Comparison of ENCODE assay signal across 24 cellular contexts in the genomic region with DNA sequence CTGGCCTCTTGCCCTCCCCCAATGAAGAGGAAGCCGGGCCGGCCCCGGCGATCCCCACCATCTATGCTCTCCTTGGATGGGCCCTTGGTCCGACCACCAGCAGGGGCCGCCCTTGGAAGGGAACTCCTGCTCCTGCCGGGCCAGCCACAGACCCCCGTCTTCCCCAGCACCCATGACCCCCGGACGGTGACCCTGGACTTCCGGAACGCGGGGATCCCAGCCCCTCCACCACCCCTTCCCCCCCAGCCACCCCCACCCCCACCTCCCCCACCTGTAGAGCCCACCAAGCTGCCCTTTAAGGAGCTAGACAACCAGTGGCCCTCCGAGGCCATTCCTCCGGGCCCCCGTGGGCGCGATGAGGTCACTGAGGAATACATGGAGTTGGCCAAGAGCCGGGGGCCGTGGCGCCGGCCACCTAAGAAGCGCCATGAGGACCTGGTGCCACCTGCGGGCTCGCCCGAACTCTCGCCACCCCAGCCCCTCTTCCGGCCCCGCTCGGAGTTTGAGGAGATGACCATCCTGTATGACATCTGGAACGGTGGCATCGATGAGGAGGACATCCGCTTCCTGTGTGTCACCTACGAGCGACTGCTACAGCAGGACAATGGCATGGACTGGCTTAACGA. TPM values are rescaled to one million over a fixed set of nuclear protein-coding genes. Genes with fewer than 3 reads are reported as not detected.
DNase-seq lines count a peak whose midpoint lies in the region; ATAC-seq, FAIRE-seq and TF ChIP-seq lines count a peak whose summit lies in the region.
"Had no signal": no experiment of that assay in that cellular context is flagged by ENCODE, and none has a peak within 500 bp of the region (broad histone marks: within the 10 kb centered on the region; RNA-seq: fewer than 3 reads in every experiment).

No MANE protein-coding gene starts in this region.

- H3K36me3 Mint-ChIP-seq in GM23338 (ENCODE audit: low read depth) (peaks cover 44% of the 10 kb centered on the region), chondrocyte (ENCODE audit: low read depth) (peaks cover 22% of the 10 kb centered on the region)
- H3K36me3 Mint-ChIP-seq: natural killer cell had no signal

- H3K9me3 Mint-ChIP-seq in GM23338 = no peaks in the 10 kb centered on the region
- H3K9me3 Mint-ChIP-seq in chondrocyte (ENCODE audit: low read depth) = no peaks in the 10 kb centered on the region
- H3K9me3 Mint-ChIP-seq: activated B cell treated with CpG ODN at 0.5 μM for 24 hours; activated T-cell treated with anti-CD3 and anti-CD28 coated beads, Interleukin-2, amount 50 U/mL, for 24 hours; natural killer cell had no signal

- no peak for FAIRE-seq in HepG2 (lab: Jason Lieb, UNC)
- FAIRE-seq: GM18507 had no signal

- H3K4me3 ChIP-seq in AG04449 (ENCODE audit: low read depth, low read length) (no peak overlapping the region), GM23338 (no peak overlapping the region), HepG2 (replicated peaks in 1 of 3; ENCODE audit: insufficient read depth in 1 of 3, low read depth in 2 of 3, low read length in 3 of 3) (no peak overlapping the region)
- H3K4me3 ChIP-seq: SJCRH30 had no signal

- no peak for TF ChIP-seq EP300 in HepG2 (IDR thresholded peaks at IDR 0.05; ENCODE audit: low read depth in 2 of 2, low read length in 2 of 2)
- TF ChIP-seq EP300 in HepG2 (CRISPR knock-in tag; IDR thresholded peaks at IDR 0.05; ENCODE audit: borderline replicate concordance) = no peak

- H4K20me1 ChIP-seq in GM23338 (replicated peaks; ENCODE audit: insufficient read depth) (no peaks in the 10 kb centered on the region; the same call in 1 of the 2 replicates), HepG2 (ENCODE audit: insufficient read depth, low read length) (no peaks in the 10 kb centered on the region)

- CTCF ChIA-PET in AG04449 (lab: Yijun Ruan, JAX) (interaction anchor here (0.9 to 7.4 kb wide), 6 partner anchors 11 to 38 kb away, joined by 3 to 61 read pairs (median 20); a partner anchor contains a TSS), HepG2 (lab: Yijun Ruan, JAX; ENCODE audit: low intra/inter-chr PET ratio, low total read pairs) (interaction anchor here (1.2 kb wide), 1 partner anchor 65 kb away, joined by 6 read pairs; a partner anchor contains a TSS)

- H3K36me3 ChIP-seq in GM23338 (ENCODE audit: insufficient read depth) (no peaks in the 10 kb centered on the region; the same call in 1 of the 2 replicates), HepG2 (replicated peaks in 1 of 2; ENCODE audit: control insufficient read depth in 1 of 2, insufficient read depth in 2 of 2, low read length in 2 of 2) (peaks cover 23 to 42% of the 10 kb centered on the region in 2 experiments)

- H3K79me2 ChIP-seq in GM23338 (replicated peaks; ENCODE audit: insufficient read depth) (no peaks in the 10 kb centered on the region), HepG2 (ENCODE audit: insufficient read depth, low read length) (no peaks in the 10 kb centered on the region)

- POLR2A ChIA-PET in AG04449 (lab: Yijun Ruan, JAX) (interaction anchor here (0.7 kb wide), 1 partner anchor 21 kb away, joined by 4 read pairs; no protein-coding TSS in a partner anchor), HepG2 (lab: Yijun Ruan, JAX) (interaction anchor here (1.2 kb wide), 1 partner anchor 29 kb away, joined by 4 read pairs; no protein-coding TSS in a partner anchor)

- no peaks in the 10 kb centered on the region for H3K9me2 ChIP-seq in GM23338 (ENCODE audit: insufficient read depth)

- TF ChIP-seq CTCF in AG04449 (IDR thresholded peaks at IDR 0.05; ENCODE audit: insufficient read depth, low read length, missing control alignments) = peak; percentile 12
- TF ChIP-seq CTCF in GM23338 (conservative IDR thresholded peaks at IDR 0.05; ENCODE audit: low read depth in 2 of 2) = peak in 1 of 2 experiments; percentile 65; a peak in 2 of 4 replicates
- peak; percentile 29 for TF ChIP-seq CTCF in chondrocyte (IDR thresholded peaks at IDR 0.05)
- TF ChIP-seq CTCF in HepG2 (CRISPR knock-in tag; IDR thresholded peaks at IDR 0.05) = peak; percentile 54

- intact Hi-C loops in HepG2 (cut with micrococcal nuclease; ENCODE audit: unreplicated experiment) = no loop called here

- peak; percentile 73 for ATAC-seq in GM23338
- peak; percentile 61 for ATAC-seq in HepG2
- ATAC-seq: activated CD8-positive, alpha-beta T cell treated with anti-CD3 and anti-CD28 coated beads, Interleukin-2, amount 10 ng/mL, durations not matched to agents 7 days and 5 days had no signal

- WGBS in HepG2 (ENCODE audit: low lambda C conversion rate) = 95% methylated on average over 23 of the region's 36 CpGs

- no peaks in the 10 kb centered on the region; the same call in 2 of the 3 replicates for H3K4me1 Mint-ChIP-seq in GM23338
- H3K4me1 Mint-ChIP-seq in chondrocyte (ENCODE audit: low read depth) = no peaks in the 10 kb centered on the region
- H3K4me1 Mint-ChIP-seq: activated B cell treated with CpG ODN at 0.5 μM for 24 hours had no signal

- no TSS peak for BruUV-seq in HepG2 (replicated peaks; lab: Mats Ljungman, UMichigan)

- no peak for TF ChIP-seq RAD21 in HepG2 (CRISPR knock-in tag; IDR thresholded peaks at IDR 0.05)

- H3K27me3 ChIP-seq in GM23338 (ENCODE audit: insufficient read depth) (no peaks in the 10 kb centered on the region), HepG2 (ENCODE audit: control insufficient read depth in 1 of 2, insufficient read depth in 2 of 2, low read length in 2 of 2) (no peaks in the 10 kb centered on the region)
- H3K27me3 ChIP-seq: SJCRH30 had no signal

- no peak for TF ChIP-seq POLR2A in HepG2 (IDR thresholded peaks at IDR 0.05; ENCODE audit: insufficient read depth in 1 of 2, low read depth in 2 of 2, low read length in 2 of 2)

- H3K4me2 ChIP-seq in GM23338 = no peak overlapping the region
- no peak overlapping the region for H3K4me2 ChIP-seq in HepG2 (ENCODE audit: low read depth, low read length)

- H3F3A ChIP-seq in GM23338 (replicated peaks; ENCODE audit: low read depth) = 0 out of 2 replicates have a peak, but pooled peaks cover 3% of the 10 kb centered on the region

- H3K27me3 Mint-ChIP-seq in GM23338 (ENCODE audit: insufficient read depth, low read depth, poor library complexity) (no peaks in the 10 kb centered on the region), chondrocyte (ENCODE audit: low read depth) (no peaks in the 10 kb centered on the region)
- H3K27me3 Mint-ChIP-seq: activated B cell treated with CpG ODN at 0.5 μM for 24 hours; activated T-cell treated with anti-CD3 and anti-CD28 coated beads, Interleukin-2, amount 50 U/mL, for 24 hours; progenitor cell of endocrine pancreas had no signal

- in situ Hi-C loops in HepG2 (cut with HindIII; ENCODE audit: extremely low pct_ligation_motif_present, low pct_unique_long_range_greater_than_20kb) = no loop called here

- H3K4me1 ChIP-seq in GM23338 (ENCODE audit: insufficient read depth) (no peaks in the 10 kb centered on the region), HepG2 (ENCODE audit: insufficient read depth, low read length) (no peaks in the 10 kb centered on the region)
- H3K4me1 ChIP-seq: SJCRH30 had no signal

- DNase-seq in AG04449 (ENCODE audit: low read depth, low spot score) (no peak), GM23338 (ENCODE audit: low spot score) (peak; percentile 40), chondrocyte (ENCODE audit: low spot score) (no peak), HepG2 (ENCODE audit: low spot score) (no peak), cerebellar cortex (ENCODE audit: low spot score) (no peak), NCI-H524 (lab: John Stamatoyannopoulos, UW) (no peak)
- DNase-seq in NK-92 treated with Interleukin-12 subunit alpha and Interleukin-12 subunit beta, amount 100 ng/mL, for 24 hours (lab: John Stamatoyannopoulos, UW) = no peak
- DNase-seq in stimulated activated CD4-positive, alpha-beta T cell treated with anti-CD3 and anti-CD28 coated beads, Interleukin-4, amount 100 ng/mL, for 4 hours = no peak
- DNase-seq: activated B cell treated with CpG ODN at 0.5 μM for 24 hours; activated CD8-positive, alpha-beta T cell treated with anti-CD3 and anti-CD28 coated beads, Interleukin-2, amount 10 ng/mL, durations not matched to agents 7 days and 5 days; activated naive CD4-positive, alpha-beta T cell treated with Interleukin-2 at 50 U/mL for 16 hours; activated T-cell treated with anti-CD3 and anti-CD28 coated beads, Interleukin-2, amount 50 U/mL, for 24 hours; GOT3; kidney glomerular epithelial cell; natural killer cell; NCI-H1417 treated with DMSO at 0.1 percent for 48 hours; NCI-H526; SJCRH30 had no signal

- H2AFZ ChIP-seq in GM23338 (no peak overlapping the region), HepG2 (ENCODE audit: low read length) (no peak overlapping the region)

- H3K9ac ChIP-seq in HepG2 (ENCODE audit: insufficient read depth, low read depth, low read length) = no peak overlapping the region

- H3K27ac ChIP-seq in GM23338 (ENCODE audit: low read depth) = no peak overlapping the region
- no peak overlapping the region for H3K27ac ChIP-seq in HepG2 (ENCODE audit: extremely low read length, insufficient read depth, low read length)
- H3K27ac ChIP-seq: SJCRH30 had no signal

- H3K27ac Mint-ChIP-seq in GM23338 = no peak overlapping the region
- H3K27ac Mint-ChIP-seq in chondrocyte (ENCODE audit: unreplicated experiment) = no peak overlapping the region
- H3K27ac Mint-ChIP-seq: activated B cell treated with CpG ODN at 0.5 μM for 24 hours; activated CD8-positive, alpha-beta T cell treated with anti-CD3 and anti-CD28 coated beads, Interleukin-2, amount 10 ng/mL, durations not matched to agents 7 days and 5 days; natural killer cell; progenitor cell of endocrine pancreas had no signal

- H3K4me3 Mint-ChIP-seq in GM23338 (no peak overlapping the region), chondrocyte (ENCODE audit: unreplicated experiment) (no peak overlapping the region)
- H3K4me3 Mint-ChIP-seq: activated B cell treated with CpG ODN at 0.5 μM for 24 hours; activated CD8-positive, alpha-beta T cell treated with anti-CD3 and anti-CD28 coated beads, Interleukin-2, amount 10 ng/mL, durations not matched to agents 7 days and 5 days; activated T-cell treated with anti-CD3 and anti-CD28 coated beads, Interleukin-2, amount 50 U/mL, for 24 hours; natural killer cell had no signal

- no peaks in the 10 kb centered on the region for H3K9me3 ChIP-seq in HepG2 (ENCODE audit: low read length)
- H3K9me3 ChIP-seq: SJCRH30 had no signal

RNA-seq across cellular contexts. Expression of a gene that starts 19.4 kb away (rescaled TPM):
- total RNA-seq in GM23338 (2014; rRNA removed; shearing (Covaris generic)) = 8.7 and 8.9 TPM in 2 replicates
- 3.1 and 3.4 TPM in 2 replicates for polyA plus RNA-seq in GM23338 (2016; fragmentation: Nextera tagmentation; extraction: Ambion mirVana)
- total RNA-seq in chondrocyte = 18.8 to 19.7 TPM (median 19.4 TPM) in 3 replicates
- 1.4 and 1.8 TPM in 2 replicates for total RNA-seq in HepG2 (2016; rRNA removed; fragmentation: Illumina TruSeq; extraction: Trizol)
- total RNA-seq in HepG2 (2016; cell fraction: cytosol; rRNA removed; fragmentation: Illumina TruSeq; extraction: Trizol; ENCODE audit: low read depth) = 0.40 and 0.44 TPM in 2 replicates
- total RNA-seq in HepG2 (2016; cell fraction: insoluble cytoplasmic fraction; rRNA removed; fragmentation: Illumina TruSeq; extraction: Trizol) = 1.3 TPM in 2 replicates
- 1.3 and 1.4 TPM in 2 replicates for total RNA-seq in HepG2 (2016; cell fraction: membrane; rRNA removed; fragmentation: Illumina TruSeq; extraction: Trizol)
- 2.7 and 3.3 TPM in 2 replicates for total RNA-seq in HepG2 (2016; cell fraction: nucleus; rRNA removed; fragmentation: Illumina TruSeq; extraction: Trizol)
- polyA plus RNA-seq in HepG2 (2011; rRNA removed) = 1.1 and 1.3 TPM in 2 replicates
- polyA plus RNA-seq in HepG2 (2011; cell fraction: cytosol; rRNA removed) = 0.43 and 0.51 TPM in 2 replicates
- 9.3 TPM in 2 replicates for polyA plus RNA-seq in HepG2 (2011; cell fraction: nucleus; rRNA removed)
- 4.2 and 6.2 TPM in 2 replicates for polyA plus RNA-seq in HepG2 (2012)
- 0.32 and 0.34 TPM in 2 replicates for polyA plus RNA-seq in HepG2 (2016; cell fraction: cytosol; fragmentation: Illumina TruSeq; extraction: Trizol; ENCODE audit: low read depth)
- polyA plus RNA-seq in HepG2 (2016; cell fraction: insoluble cytoplasmic fraction; fragmentation: Illumina TruSeq; extraction: Trizol; ENCODE audit: low read depth) = 2.6 and 3.8 TPM in 2 replicates
- polyA plus RNA-seq in HepG2 (2016; cell fraction: membrane; fragmentation: Illumina TruSeq; extraction: Trizol; ENCODE audit: low read depth) = 0.70 and 0.76 TPM in 2 replicates
- polyA plus RNA-seq in HepG2 (2016; cell fraction: nucleus; fragmentation: Illumina TruSeq; extraction: Trizol; ENCODE audit: insufficient read depth, low read depth) = 16.0 and 18.9 TPM in 2 replicates
- 2.1 and 4.2 TPM in 2 replicates for polyA minus RNA-seq in HepG2 (2011; rRNA and poly(A)+ RNA removed; ENCODE audit: low replicate concordance)
- polyA minus RNA-seq in HepG2 (2011; cell fraction: cytosol; rRNA and poly(A)+ RNA removed) = 1.8 and 2.5 TPM in 2 replicates
- 3.6 and 4.4 TPM in 2 replicates for polyA minus RNA-seq in HepG2 (2011; cell fraction: nucleus; rRNA and poly(A)+ RNA removed)

RNA-seq across cellular contexts. Expression of a gene that starts 29.7 kb away (rescaled TPM):
- total RNA-seq in GM23338 (2014; rRNA removed; shearing (Covaris generic)) = 31.9 and 53.4 TPM in 2 replicates
- polyA plus RNA-seq in GM23338 (2016; fragmentation: Nextera tagmentation; extraction: Ambion mirVana) (8.7 and 10.5 TPM in 2 replicates), HepG2 (2011; rRNA removed) (31.3 and 32.2 TPM in 2 replicates)
- total RNA-seq in chondrocyte (9.6 to 14.1 TPM (median 10.8 TPM) in 3 replicates), HepG2 (2016; rRNA removed; fragmentation: Illumina TruSeq; extraction: Trizol) (11.0 and 14.6 TPM in 2 replicates)
- 10.8 and 12.5 TPM in 2 replicates for total RNA-seq in HepG2 (2016; cell fraction: cytosol; rRNA removed; fragmentation: Illumina TruSeq; extraction: Trizol; ENCODE audit: low read depth)
- total RNA-seq in HepG2 (2016; cell fraction: insoluble cytoplasmic fraction; rRNA removed; fragmentation: Illumina TruSeq; extraction: Trizol) = 9.8 and 14.8 TPM in 2 replicates
- total RNA-seq in HepG2 (2016; cell fraction: membrane; rRNA removed; fragmentation: Illumina TruSeq; extraction: Trizol) = 18.2 and 24.9 TPM in 2 replicates
- total RNA-seq in HepG2 (2016; cell fraction: nucleus; rRNA removed; fragmentation: Illumina TruSeq; extraction: Trizol) = 14.1 and 17.3 TPM in 2 replicates
- 28.4 and 38.7 TPM in 2 replicates for polyA plus RNA-seq in HepG2 (2011; cell fraction: cytosol; rRNA removed)
- polyA plus RNA-seq in HepG2 (2011; cell fraction: nucleus; rRNA removed) = 37.5 and 40.2 TPM in 2 replicates
- polyA plus RNA-seq in HepG2 (2012) = 10.8 and 12.9 TPM in 2 replicates
- polyA plus RNA-seq in HepG2 (2016; cell fraction: cytosol; fragmentation: Illumina TruSeq; extraction: Trizol; ENCODE audit: low read depth) = 19.8 and 23.7 TPM in 2 replicates
- 19.7 and 25.0 TPM in 2 replicates for polyA plus RNA-seq in HepG2 (2016; cell fraction: insoluble cytoplasmic fraction; fragmentation: Illumina TruSeq; extraction: Trizol; ENCODE audit: low read depth)
- polyA plus RNA-seq in HepG2 (2016; cell fraction: membrane; fragmentation: Illumina TruSeq; extraction: Trizol; ENCODE audit: low read depth) = 27.0 and 27.4 TPM in 2 replicates
- 24.9 and 31.1 TPM in 2 replicates for polyA plus RNA-seq in HepG2 (2016; cell fraction: nucleus; fragmentation: Illumina TruSeq; extraction: Trizol; ENCODE audit: insufficient read depth, low read depth)
- 46.1 and 174 TPM in 2 replicates for polyA minus RNA-seq in HepG2 (2011; rRNA and poly(A)+ RNA removed; ENCODE audit: low replicate concordance)
- 32.2 and 38.9 TPM in 2 replicates for polyA minus RNA-seq in HepG2 (2011; cell fraction: cytosol; rRNA and poly(A)+ RNA removed)
- 32.4 and 35.6 TPM in 2 replicates for polyA minus RNA-seq in HepG2 (2011; cell fraction: nucleus; rRNA and poly(A)+ RNA removed)

RNA-seq across cellular contexts. Expression of a gene that starts 35.4 kb away (rescaled TPM):
- total RNA-seq in GM23338 (2014; rRNA removed; shearing (Covaris generic)) = not detected in 2 replicates
- 0.21 TPM in 1 of 2 replicates, not detected in the other for polyA plus RNA-seq in GM23338 (2016; fragmentation: Nextera tagmentation; extraction: Ambion mirVana)
- total RNA-seq in chondrocyte = not detected in 3 replicates
- total RNA-seq in HepG2 (2016; rRNA removed; fragmentation: Illumina TruSeq; extraction: Trizol) = 120 and 138 TPM in 2 replicates
- total RNA-seq in HepG2 (2016; cell fraction: cytosol; rRNA removed; fragmentation: Illumina TruSeq; extraction: Trizol; ENCODE audit: low read depth) = 101 and 114 TPM in 2 replicates
- total RNA-seq in HepG2 (2016; cell fraction: insoluble cytoplasmic fraction; rRNA removed; fragmentation: Illumina TruSeq; extraction: Trizol) = 120 and 121 TPM in 2 replicates
- total RNA-seq in HepG2 (2016; cell fraction: membrane; rRNA removed; fragmentation: Illumina TruSeq; extraction: Trizol) = 212 and 224 TPM in 2 replicates
- total RNA-seq in HepG2 (2016; cell fraction: nucleus; rRNA removed; fragmentation: Illumina TruSeq; extraction: Trizol) = 62.9 and 70.7 TPM in 2 replicates
- 195 and 197 TPM in 2 replicates for polyA plus RNA-seq in HepG2 (2011; rRNA removed)
- polyA plus RNA-seq in HepG2 (2011; cell fraction: cytosol; rRNA removed) = 257 and 265 TPM in 2 replicates
- 119 and 130 TPM in 2 replicates for polyA plus RNA-seq in HepG2 (2011; cell fraction: nucleus; rRNA removed)
- polyA plus RNA-seq in HepG2 (2012) = 157 and 186 TPM in 2 replicates
- 191 and 212 TPM in 2 replicates for polyA plus RNA-seq in HepG2 (2016; cell fraction: cytosol; fragmentation: Illumina TruSeq; extraction: Trizol; ENCODE audit: low read depth)
- 130 and 165 TPM in 2 replicates for polyA plus RNA-seq in HepG2 (2016; cell fraction: insoluble cytoplasmic fraction; fragmentation: Illumina TruSeq; extraction: Trizol; ENCODE audit: low read depth)
- polyA plus RNA-seq in HepG2 (2016; cell fraction: membrane; fragmentation: Illumina TruSeq; extraction: Trizol; ENCODE audit: low read depth) = 312 and 339 TPM in 2 replicates
- 122 and 126 TPM in 2 replicates for polyA plus RNA-seq in HepG2 (2016; cell fraction: nucleus; fragmentation: Illumina TruSeq; extraction: Trizol; ENCODE audit: insufficient read depth, low read depth)
- 5.0 and 114 TPM in 2 replicates for polyA minus RNA-seq in HepG2 (2011; rRNA and poly(A)+ RNA removed; ENCODE audit: low replicate concordance)
- polyA minus RNA-seq in HepG2 (2011; cell fraction: cytosol; rRNA and poly(A)+ RNA removed) = 74.4 and 100 TPM in 2 replicates
- 56.0 and 68.5 TPM in 2 replicates for polyA minus RNA-seq in HepG2 (2011; cell fraction: nucleus; rRNA and poly(A)+ RNA removed)
- total RNA-seq: activated B cell treated with CpG ODN at 0.5 μM for 24 hours; activated CD8-positive, alpha-beta T cell treated with anti-CD3 and anti-CD28 coated beads, Interleukin-2, amount 10 ng/mL, durations not matched to agents 7 days and 5 days; cerebellum; Daoy; natural killer cell; progenitor cell of endocrine pancreas; SJCRH30; T-helper 2 cell treated with Interferon-gamma antibody and Interleukin-4, amounts not matched to agents 100 ng/mL and 5 ng/mL, for 36 hours; temporal lobe had no signal

Comparison
In these comparisons a context has a peak if more than half of its experiments do, and no peak if none do; other contexts are left out.
1. RNA of a gene that starts 35.4 kb away (total RNA-seq): 62.9 to 224 TPM in HepG2; not detected in GM23338 and not detected in chondrocyte; every median in the first group is over 10 times any median in the second.